21 cellular contexts compared by ENCODE assay signal in the genomic region with DNA sequence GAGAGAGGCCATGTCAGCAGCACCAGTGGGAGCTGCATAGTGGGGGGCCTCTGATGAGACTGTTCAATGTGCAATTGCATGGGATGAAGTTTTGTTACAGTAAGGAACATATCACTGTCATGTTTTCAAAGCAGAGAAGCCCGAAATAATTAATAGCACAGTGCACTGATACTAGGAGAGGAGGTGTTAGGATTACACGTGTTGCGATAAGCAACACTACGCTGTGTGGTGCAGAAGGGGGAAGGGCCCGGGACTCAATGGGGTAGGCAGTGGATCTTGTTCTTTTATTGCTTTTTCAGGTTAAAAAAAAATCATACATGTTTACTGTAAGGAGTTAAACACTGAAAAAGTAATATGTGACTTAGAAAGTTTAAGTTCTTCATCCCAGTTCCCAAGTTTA. TPM values are rescaled to one million over a fixed set of nuclear protein-coding genes. Genes with fewer than 3 reads are reported as not detected.
DNase-seq lines count a peak whose midpoint lies in the region; ATAC-seq and TF ChIP-seq lines count a peak whose summit lies in the region.
"Had no signal": no experiment of that assay in that cellular context is flagged by ENCODE, and none has a peak within 500 bp of the region (broad histone marks: within the 10 kb centered on the region; RNA-seq: fewer than 3 reads in every experiment).

No MANE protein-coding gene starts in this region.

- 86 to 87% methylated on average over 5 of the region's 5 CpGs for WGBS in heart right ventricle, 2 donors

- H3K4me1 Mint-ChIP-seq in T-helper 17 cell, result peaks cover 2% of the 10 kb centered on the region
- H3K4me1 Mint-ChIP-seq: CD8-positive, alpha-beta memory T cell had no signal

- no peak overlapping the region for H3K4me3 ChIP-seq in heart right ventricle
- H3K4me3 ChIP-seq: A549; BLaER1 treated with 17β-estradiol and CSF1 and Interleukin-3, amounts not matched to agents 10 nM and 100 nM had no signal

- peaks cover 0 to 99% (median 65%) of the 10 kb centered on the region in 9 donors for H3K36me3 ChIP-seq in heart right ventricle

- peak overlapping the region; percentile 47 for H3K27ac Mint-ChIP-seq in T-helper 17 cell
- H3K27ac Mint-ChIP-seq: CD4-positive, alpha-beta T cell had no signal

- no peaks in the 10 kb centered on the region for H3K9me3 ChIP-seq in heart right ventricle
- no peaks in the 10 kb centered on the region for H3K9me3 ChIP-seq in T-helper 17 cell (ENCODE audit: control insufficient read depth, low read length, poor library complexity, severe bottlenecking)
- H3K9me3 ChIP-seq: A549; BE2C; BLaER1 treated with 17β-estradiol and CSF1 and Interleukin-3, amounts not matched to agents 10 nM and 100 nM had no signal

- intact Hi-C loops in left cardiac atrium (cut with DNase I) (no loop called here), heart right ventricle (cut with DNase I) (loop anchor here in 1 of 10 donors (10.0 kb wide), 1 partner anchor 137 kb away; no protein-coding TSS in a partner anchor), posterior vena cava (cut with DNase I) (loop anchor here in 1 of 2 donors (1.0 kb wide), 1 partner anchor 43 kb away; no protein-coding TSS in a partner anchor)

- TF ChIP-seq CTCF in heart right ventricle (IDR thresholded peaks at IDR 0.05), result no peak

- no peaks in the 10 kb centered on the region for H3K27me3 Mint-ChIP-seq in T-helper 17 cell
- H3K27me3 Mint-ChIP-seq: CD4-positive, alpha-beta T cell had no signal

- peaks cover 4% of the 10 kb centered on the region for H3K36me3 Mint-ChIP-seq in T-helper 17 cell (ENCODE audit: low read depth)

- ATAC-seq in left cardiac atrium (peak; percentile 48 to 63), heart right ventricle (no peak), T-helper 17 cell (no peak), left lobe of liver (no peak)
- ATAC-seq: A549 had no signal

- H3K27ac ChIP-seq in heart right ventricle, result no peak overlapping the region
- H3K27ac ChIP-seq: A549; BLaER1 treated with 17β-estradiol and CSF1 and Interleukin-3, amounts not matched to agents 10 nM and 100 nM had no signal

- H3K4me1 ChIP-seq in heart right ventricle, result peaks cover 0 to 15% (median 4%) of the 10 kb centered on the region in 9 donors
- H3K4me1 ChIP-seq: A549, BE2C had no signal

- H3K27me3 ChIP-seq in heart right ventricle, result no peaks in the 10 kb centered on the region
- H3K27me3 ChIP-seq: BE2C; BLaER1 treated with 17β-estradiol and CSF1 and Interleukin-3, amounts not matched to agents 10 nM and 100 nM had no signal

- no peak overlapping the region for H3K4me3 Mint-ChIP-seq in T-helper 17 cell
- H3K4me3 Mint-ChIP-seq: CD14-positive monocyte; CD4-positive, alpha-beta T cell; CD8-positive, alpha-beta memory T cell had no signal

- DNase-seq in left cardiac atrium (no peak), heart right ventricle (no peak), T-helper 17 cell (no peak), left lobe of liver (ENCODE audit: low spot score) (peak; percentile 11), posterior vena cava (ENCODE audit: low spot score) (peak; percentile 15), DMS53 treated with DMSO at 0.1 percent for 48 hours (lab: John Stamatoyannopoulos, UW; ENCODE audit: unreplicated experiment) (no peak), kidney glomerular epithelial cell (lab: John Stamatoyannopoulos, UW) (no peak)
- DNase-seq: 8988T; ACHN; AML-193; BE2C; CD4-positive, alpha-beta T cell; CD8-positive, alpha-beta memory T cell; DMS 273 treated with DMSO at 0.1 percent for 48 hours; DMS79 treated with DMSO at 0.1 percent for 48 hours; GF-D8; H7; HCEC 1CT had no signal

RNA-seq across cellular contexts. Expression of a gene that starts 29.2 kb away (rescaled TPM):
- total RNA-seq in left cardiac atrium (10 to 100 TPM; 39.5 to 51.7 TPM), heart right ventricle (10 to 100 TPM in 9 of 10 donors, 1 to 10 TPM in 1; 7.9 to 44.8 (median 14.6) TPM), T-helper 17 cell (100 to 1,000 TPM; 187 to 207 TPM), left lobe of liver (66.5 TPM), posterior vena cava (100 to 1,000 TPM in 1 of 2 donors, 10 to 100 TPM in 1; 80.8 to 105 TPM)
- polyA plus RNA-seq in heart right ventricle, result 10 to 100 TPM; 41.9 to 91.4 TPM

RNA-seq across cellular contexts. Expression of a gene that starts 37.5 kb away (rescaled TPM):
- total RNA-seq in left cardiac atrium (100 to 1,000 TPM; 304 to 342 TPM), heart right ventricle (100 to 1,000 TPM; 330 to 492 (median 421) TPM), T-helper 17 cell (10 to 100 TPM; 59.5 to 64.2 TPM), left lobe of liver (104 TPM), posterior vena cava (100 to 1,000 TPM in 1 of 2 donors, 10 to 100 TPM in 1; 95.3 to 101 TPM)
- polyA plus RNA-seq in heart right ventricle, result 100 to 1,000 TPM; 496 to 774 TPM

RNA-seq across cellular contexts. Expression of a gene that starts 53.2 kb away (rescaled TPM):
- total RNA-seq in left cardiac atrium, result 10 to 100 TPM in 1 of 2 donors, 1 to 10 TPM in 1; 7.8 to 11.8 TPM
- 10 to 100 TPM in 3 of 10 donors, 1 to 10 TPM in 7; 7.0 to 11.8 (median 9.2) TPM for total RNA-seq in heart right ventricle
- polyA plus RNA-seq in heart right ventricle, result 10 to 100 TPM; 14.7 to 66.1 TPM
- total RNA-seq in T-helper 17 cell, result 1 to 10 TPM; 7.4 to 9.8 TPM
- total RNA-seq in left lobe of liver, result 15.5 TPM
- 10 to 100 TPM; 10.9 to 13.8 TPM for total RNA-seq in posterior vena cava

RNA-seq across cellular contexts. Expression of a gene that starts 57.9 kb away (rescaled TPM):
- total RNA-seq in left cardiac atrium, result 1 to 10 TPM; 6.2 to 8.9 TPM
- 10 to 100 TPM in 1 of 10 donors, 1 to 10 TPM in 9; 3.5 to 11.0 (median 4.3) TPM for total RNA-seq in heart right ventricle
- polyA plus RNA-seq in heart right ventricle, result 1 to 10 TPM; 2.1 to 3.2 TPM
- total RNA-seq in T-helper 17 cell, result 1 to 10 TPM; 1.1 TPM
- total RNA-seq in left lobe of liver, result 3.2 TPM
- 10 to 100 TPM; 11.2 to 15.0 TPM for total RNA-seq in posterior vena cava

Comparison
In these comparisons a context has a peak if more than half of its experiments do, and no peak if none do; other contexts are left out.
1. ATAC-seq: peak in left cardiac atrium (2 of 2); none in heart right ventricle (0 of 8), T-helper 17 cell (single experiment) and left lobe of liver (single experiment).
2. DNase-seq: peak in left lobe of liver (single experiment) and posterior vena cava (single experiment); none in left cardiac atrium (single experiment), heart right ventricle (0 of 2), T-helper 17 cell (0 of 3), DMS53 treated with DMSO at 0.1 percent for 48 hours (single experiment) and kidney glomerular epithelial cell (single experiment).